1 cellular context compared by ENCODE assay signal in genomic region chr19:46661020-46661731, GRCh38.
A peak's percentile ranks its signal among the peaks of the same experiment; 100 is the strongest.
TF ChIP-seq lines count a peak whose summit lies in the region.

A gene with protein sequence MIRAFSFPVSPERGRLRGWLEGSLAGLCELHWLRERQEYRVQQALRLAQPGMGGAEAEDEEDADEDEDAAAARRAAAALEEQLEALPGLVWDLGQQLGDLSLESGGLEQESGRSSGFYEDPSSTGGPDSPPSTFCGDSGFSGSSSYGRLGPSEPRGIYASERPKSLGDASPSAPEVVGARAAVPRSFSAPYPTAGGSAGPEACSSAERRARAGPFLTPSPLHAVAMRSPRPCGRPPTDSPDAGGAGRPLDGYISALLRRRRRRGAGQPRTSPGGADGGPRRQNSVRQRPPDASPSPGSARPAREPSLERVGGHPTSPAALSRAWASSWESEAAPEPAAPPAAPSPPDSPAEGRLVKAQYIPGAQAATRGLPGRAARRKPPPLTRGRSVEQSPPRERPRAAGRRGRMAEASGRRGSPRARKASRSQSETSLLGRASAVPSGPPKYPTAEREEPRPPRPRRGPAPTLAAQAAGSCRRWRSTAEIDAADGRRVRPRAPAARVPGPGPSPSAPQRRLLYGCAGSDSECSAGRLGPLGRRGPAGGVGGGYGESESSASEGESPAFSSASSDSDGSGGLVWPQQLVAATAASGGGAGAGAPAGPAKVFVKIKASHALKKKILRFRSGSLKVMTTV (minus strand): TSS chr19:46661182. CDS start chr19:46661064, 118 bp downstream.

TF ChIP-seq in K562, 482 proteins besides CTCF, POLR2A, EP300 and RAD21 (continued from another document and continues in another):
- TF ChIP-seq CHD2 (IDR thresholded peaks at IDR 0.05; ENCODE audit: low read depth, low read length) = 0 out of 2 replicates have a peak, but pooled peaks have one; percentile 22
- no peak for TF ChIP-seq SMARCB1 (IDR thresholded peaks at IDR 0.05; ENCODE audit: insufficient read length, low read depth)
- TF ChIP-seq, protein P1, sequence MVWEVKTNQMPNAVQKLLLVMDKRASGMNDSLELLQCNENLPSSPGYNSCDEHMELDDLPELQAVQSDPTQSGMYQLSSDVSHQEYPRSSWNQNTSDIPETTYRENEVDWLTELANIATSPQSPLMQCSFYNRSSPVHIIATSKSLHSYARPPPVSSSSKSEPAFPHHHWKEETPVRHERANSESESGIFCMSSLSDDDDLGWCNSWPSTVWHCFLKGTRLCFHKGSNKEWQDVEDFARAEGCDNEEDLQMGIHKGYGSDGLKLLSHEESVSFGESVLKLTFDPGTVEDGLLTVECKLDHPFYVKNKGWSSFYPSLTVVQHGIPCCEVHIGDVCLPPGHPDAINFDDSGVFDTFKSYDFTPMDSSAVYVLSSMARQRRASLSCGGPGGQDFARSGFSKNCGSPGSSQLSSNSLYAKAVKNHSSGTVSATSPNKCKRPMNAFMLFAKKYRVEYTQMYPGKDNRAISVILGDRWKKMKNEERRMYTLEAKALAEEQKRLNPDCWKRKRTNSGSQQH (CRISPR knock-in tag; IDR thresholded peaks at IDR 0.05) = no peak
- TF ChIP-seq ADNP (tag; IDR thresholded peaks at IDR 0.05) = no peak
- TF ChIP-seq CREB3L1 (IDR thresholded peaks at IDR 0.05; ENCODE audit: borderline replicate concordance, low read depth) = no peak
- TF ChIP-seq, protein P2, sequence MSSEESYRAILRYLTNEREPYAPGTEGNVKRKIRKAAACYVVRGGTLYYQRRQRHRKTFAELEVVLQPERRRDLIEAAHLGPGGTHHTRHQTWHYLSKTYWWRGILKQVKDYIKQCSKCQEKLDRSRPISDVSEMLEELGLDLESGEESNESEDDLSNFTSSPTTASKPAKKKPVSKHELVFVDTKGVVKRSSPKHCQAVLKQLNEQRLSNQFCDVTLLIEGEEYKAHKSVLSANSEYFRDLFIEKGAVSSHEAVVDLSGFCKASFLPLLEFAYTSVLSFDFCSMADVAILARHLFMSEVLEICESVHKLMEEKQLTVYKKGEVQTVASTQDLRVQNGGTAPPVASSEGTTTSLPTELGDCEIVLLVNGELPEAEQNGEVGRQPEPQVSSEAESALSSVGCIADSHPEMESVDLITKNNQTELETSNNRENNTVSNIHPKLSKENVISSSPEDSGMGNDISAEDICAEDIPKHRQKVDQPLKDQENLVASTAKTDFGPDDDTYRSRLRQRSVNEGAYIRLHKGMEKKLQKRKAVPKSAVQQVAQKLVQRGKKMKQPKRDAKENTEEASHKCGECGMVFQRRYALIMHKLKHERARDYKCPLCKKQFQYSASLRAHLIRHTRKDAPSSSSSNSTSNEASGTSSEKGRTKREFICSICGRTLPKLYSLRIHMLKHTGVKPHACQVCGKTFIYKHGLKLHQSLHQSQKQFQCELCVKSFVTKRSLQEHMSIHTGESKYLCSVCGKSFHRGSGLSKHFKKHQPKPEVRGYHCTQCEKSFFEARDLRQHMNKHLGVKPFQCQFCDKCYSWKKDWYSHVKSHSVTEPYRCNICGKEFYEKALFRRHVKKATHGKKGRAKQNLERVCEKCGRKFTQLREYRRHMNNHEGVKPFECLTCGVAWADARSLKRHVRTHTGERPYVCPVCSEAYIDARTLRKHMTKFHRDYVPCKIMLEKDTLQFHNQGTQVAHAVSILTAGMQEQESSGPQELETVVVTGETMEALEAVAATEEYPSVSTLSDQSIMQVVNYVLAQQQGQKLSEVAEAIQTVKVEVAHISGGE (CRISPR knock-in tag; IDR thresholded peaks at IDR 0.05) = no peak
- no peak for TF ChIP-seq JUN (IDR thresholded peaks at IDR 0.05; ENCODE audit: borderline replicate concordance, low read depth, low read length)
- TF ChIP-seq JUN (CRISPR knock-in tag; IDR thresholded peaks at IDR 0.05; ENCODE audit: borderline replicate concordance) = no peak
- peak; percentile 94 for TF ChIP-seq MEF2D (tag; conservative IDR thresholded peaks at IDR 0.05; ENCODE audit: low read depth)
- TF ChIP-seq, protein P3, sequence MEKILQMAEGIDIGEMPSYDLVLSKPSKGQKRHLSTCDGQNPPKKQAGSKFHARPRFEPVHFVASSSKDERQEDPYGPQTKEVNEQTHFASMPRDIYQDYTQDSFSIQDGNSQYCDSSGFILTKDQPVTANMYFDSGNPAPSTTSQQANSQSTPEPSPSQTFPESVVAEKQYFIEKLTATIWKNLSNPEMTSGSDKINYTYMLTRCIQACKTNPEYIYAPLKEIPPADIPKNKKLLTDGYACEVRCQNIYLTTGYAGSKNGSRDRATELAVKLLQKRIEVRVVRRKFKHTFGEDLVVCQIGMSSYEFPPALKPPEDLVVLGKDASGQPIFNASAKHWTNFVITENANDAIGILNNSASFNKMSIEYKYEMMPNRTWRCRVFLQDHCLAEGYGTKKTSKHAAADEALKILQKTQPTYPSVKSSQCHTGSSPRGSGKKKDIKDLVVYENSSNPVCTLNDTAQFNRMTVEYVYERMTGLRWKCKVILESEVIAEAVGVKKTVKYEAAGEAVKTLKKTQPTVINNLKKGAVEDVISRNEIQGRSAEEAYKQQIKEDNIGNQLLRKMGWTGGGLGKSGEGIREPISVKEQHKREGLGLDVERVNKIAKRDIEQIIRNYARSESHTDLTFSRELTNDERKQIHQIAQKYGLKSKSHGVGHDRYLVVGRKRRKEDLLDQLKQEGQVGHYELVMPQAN (IDR thresholded peaks at IDR 0.05; ENCODE audit: borderline replicate concordance) = peak; percentile 55; the same call in 1 of the 2 replicates
- no peak for TF ChIP-seq ZNF143 (CRISPR knock-in tag; IDR thresholded peaks at IDR 0.05)
- no peak for TF ChIP-seq RHOXF2B (CRISPR knock-in tag; conservative IDR thresholded peaks at IDR 0.05)
- no peak for TF ChIP-seq FOSL1 (tag; conservative IDR thresholded peaks at IDR 0.05)
- peak; percentile 74 for TF ChIP-seq EGR1 (conservative IDR thresholded peaks at IDR 0.05)
- no peak for TF ChIP-seq KLF6 (CRISPR knock-in tag; IDR thresholded peaks at IDR 0.05; ENCODE audit: borderline replicate concordance)
- TF ChIP-seq RFX1 (IDR thresholded peaks at IDR 0.05) = no peak; the same call in 1 of the 2 replicates
- no peak for TF ChIP-seq NCOA1 (IDR thresholded peaks at IDR 0.05; ENCODE audit: low read depth)
- no peak for TF ChIP-seq ZNF174 (CRISPR knock-in tag; IDR thresholded peaks at IDR 0.05)
- peak; percentile 85 for TF ChIP-seq RAD51 (IDR thresholded peaks at IDR 0.05; ENCODE audit: borderline replicate concordance, low read depth)
- no peak for TF ChIP-seq PRMT5 (CRISPR knock-in tag; IDR thresholded peaks at IDR 0.05)
- no peak for TF ChIP-seq COPS2 (conservative IDR thresholded peaks at IDR 0.05)
- TF ChIP-seq E2F3 (CRISPR knock-in tag; IDR thresholded peaks at IDR 0.05) = no peak
- no peak for TF ChIP-seq ZNF75A (CRISPR knock-in tag; IDR thresholded peaks at IDR 0.05)
- no peak for TF ChIP-seq ERF (CRISPR knock-in tag; IDR thresholded peaks at IDR 0.05)
- TF ChIP-seq ZNF41 (CRISPR knock-in tag; conservative IDR thresholded peaks at IDR 0.05) = no peak
- TF ChIP-seq NR4A1 (CRISPR knock-in tag; IDR thresholded peaks at IDR 0.05) = no peak
- TF ChIP-seq NR4A1 (tag; IDR thresholded peaks at IDR 0.05) = no peak
- TF ChIP-seq TCF3 (CRISPR knock-in tag; IDR thresholded peaks at IDR 0.05) = no peak
- TF ChIP-seq ZNF445 (CRISPR knock-in tag; IDR thresholded peaks at IDR 0.05; ENCODE audit: low read depth) = no peak
- no peak for TF ChIP-seq STAT5A (IDR thresholded peaks at IDR 0.05; ENCODE audit: borderline replicate concordance, low read length)
- TF ChIP-seq, protein P4, sequence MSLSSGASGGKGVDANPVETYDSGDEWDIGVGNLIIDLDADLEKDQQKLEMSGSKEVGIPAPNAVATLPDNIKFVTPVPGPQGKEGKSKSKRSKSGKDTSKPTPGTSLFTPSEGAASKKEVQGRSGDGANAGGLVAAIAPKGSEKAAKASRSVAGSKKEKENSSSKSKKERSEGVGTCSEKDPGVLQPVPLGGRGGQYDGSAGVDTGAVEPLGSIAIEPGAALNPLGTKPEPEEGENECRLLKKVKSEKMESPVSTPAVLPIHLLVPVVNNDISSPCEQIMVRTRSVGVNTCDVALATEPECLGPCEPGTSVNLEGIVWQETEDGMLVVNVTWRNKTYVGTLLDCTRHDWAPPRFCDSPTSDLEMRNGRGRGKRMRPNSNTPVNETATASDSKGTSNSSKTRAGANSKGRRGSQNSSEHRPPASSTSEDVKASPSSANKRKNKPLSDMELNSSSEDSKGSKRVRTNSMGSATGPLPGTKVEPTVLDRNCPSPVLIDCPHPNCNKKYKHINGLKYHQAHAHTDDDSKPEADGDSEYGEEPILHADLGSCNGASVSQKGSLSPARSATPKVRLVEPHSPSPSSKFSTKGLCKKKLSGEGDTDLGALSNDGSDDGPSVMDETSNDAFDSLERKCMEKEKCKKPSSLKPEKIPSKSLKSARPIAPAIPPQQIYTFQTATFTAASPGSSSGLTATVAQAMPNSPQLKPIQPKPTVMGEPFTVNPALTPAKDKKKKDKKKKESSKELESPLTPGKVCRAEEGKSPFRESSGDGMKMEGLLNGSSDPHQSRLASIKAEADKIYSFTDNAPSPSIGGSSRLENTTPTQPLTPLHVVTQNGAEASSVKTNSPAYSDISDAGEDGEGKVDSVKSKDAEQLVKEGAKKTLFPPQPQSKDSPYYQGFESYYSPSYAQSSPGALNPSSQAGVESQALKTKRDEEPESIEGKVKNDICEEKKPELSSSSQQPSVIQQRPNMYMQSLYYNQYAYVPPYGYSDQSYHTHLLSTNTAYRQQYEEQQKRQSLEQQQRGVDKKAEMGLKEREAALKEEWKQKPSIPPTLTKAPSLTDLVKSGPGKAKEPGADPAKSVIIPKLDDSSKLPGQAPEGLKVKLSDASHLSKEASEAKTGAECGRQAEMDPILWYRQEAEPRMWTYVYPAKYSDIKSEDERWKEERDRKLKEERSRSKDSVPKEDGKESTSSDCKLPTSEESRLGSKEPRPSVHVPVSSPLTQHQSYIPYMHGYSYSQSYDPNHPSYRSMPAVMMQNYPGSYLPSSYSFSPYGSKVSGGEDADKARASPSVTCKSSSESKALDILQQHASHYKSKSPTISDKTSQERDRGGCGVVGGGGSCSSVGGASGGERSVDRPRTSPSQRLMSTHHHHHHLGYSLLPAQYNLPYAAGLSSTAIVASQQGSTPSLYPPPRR (CRISPR knock-in tag; IDR thresholded peaks at IDR 0.05; ENCODE audit: borderline replicate concordance) = no peak
- TF ChIP-seq, protein P5, sequence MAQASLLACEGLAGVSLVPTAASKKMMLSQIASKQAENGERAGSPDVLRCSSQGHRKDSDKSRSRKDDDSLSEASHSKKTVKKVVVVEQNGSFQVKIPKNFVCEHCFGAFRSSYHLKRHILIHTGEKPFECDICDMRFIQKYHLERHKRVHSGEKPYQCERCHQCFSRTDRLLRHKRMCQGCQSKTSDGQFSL (CRISPR knock-in tag; IDR thresholded peaks at IDR 0.05) = no peak
- TF ChIP-seq, protein P5 (tag; IDR thresholded peaks at IDR 0.05) = no peak
- TF ChIP-seq MLLT1 (IDR thresholded peaks at IDR 0.05) = no peak
- TF ChIP-seq RBFOX2 (IDR thresholded peaks at IDR 0.05; ENCODE audit: low read depth, low read length) = no peak
- no peak for TF ChIP-seq EHMT2 (IDR thresholded peaks at IDR 0.05)
- TF ChIP-seq RBBP5 (IDR thresholded peaks at IDR 0.05; ENCODE audit: borderline replicate concordance, insufficient read depth, low read length, poor library complexity, severe bottlenecking) = no peak
- no peak for TF ChIP-seq SMARCA5 (IDR thresholded peaks at IDR 0.05)
- TF ChIP-seq, protein P6, sequence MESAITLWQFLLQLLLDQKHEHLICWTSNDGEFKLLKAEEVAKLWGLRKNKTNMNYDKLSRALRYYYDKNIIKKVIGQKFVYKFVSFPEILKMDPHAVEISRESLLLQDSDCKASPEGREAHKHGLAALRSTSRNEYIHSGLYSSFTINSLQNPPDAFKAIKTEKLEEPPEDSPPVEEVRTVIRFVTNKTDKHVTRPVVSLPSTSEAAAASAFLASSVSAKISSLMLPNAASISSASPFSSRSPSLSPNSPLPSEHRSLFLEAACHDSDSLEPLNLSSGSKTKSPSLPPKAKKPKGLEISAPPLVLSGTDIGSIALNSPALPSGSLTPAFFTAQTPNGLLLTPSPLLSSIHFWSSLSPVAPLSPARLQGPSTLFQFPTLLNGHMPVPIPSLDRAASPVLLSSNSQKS (CRISPR knock-in tag; IDR thresholded peaks at IDR 0.05) = no peak
- no peak for TF ChIP-seq TFAM (CRISPR knock-in tag; conservative IDR thresholded peaks at IDR 0.05)
- TF ChIP-seq, protein P7, sequence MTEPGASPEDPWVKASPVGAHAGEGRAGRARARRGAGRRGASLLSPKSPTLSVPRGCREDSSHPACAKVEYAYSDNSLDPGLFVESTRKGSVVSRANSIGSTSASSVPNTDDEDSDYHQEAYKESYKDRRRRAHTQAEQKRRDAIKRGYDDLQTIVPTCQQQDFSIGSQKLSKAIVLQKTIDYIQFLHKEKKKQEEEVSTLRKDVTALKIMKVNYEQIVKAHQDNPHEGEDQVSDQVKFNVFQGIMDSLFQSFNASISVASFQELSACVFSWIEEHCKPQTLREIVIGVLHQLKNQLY (CRISPR knock-in tag; conservative IDR thresholded peaks at IDR 0.05) = no peak
- no peak for TF ChIP-seq CSDE1 (IDR thresholded peaks at IDR 0.05)
